ENCODE assay signal across 23 cellular contexts in the genomic region with DNA sequence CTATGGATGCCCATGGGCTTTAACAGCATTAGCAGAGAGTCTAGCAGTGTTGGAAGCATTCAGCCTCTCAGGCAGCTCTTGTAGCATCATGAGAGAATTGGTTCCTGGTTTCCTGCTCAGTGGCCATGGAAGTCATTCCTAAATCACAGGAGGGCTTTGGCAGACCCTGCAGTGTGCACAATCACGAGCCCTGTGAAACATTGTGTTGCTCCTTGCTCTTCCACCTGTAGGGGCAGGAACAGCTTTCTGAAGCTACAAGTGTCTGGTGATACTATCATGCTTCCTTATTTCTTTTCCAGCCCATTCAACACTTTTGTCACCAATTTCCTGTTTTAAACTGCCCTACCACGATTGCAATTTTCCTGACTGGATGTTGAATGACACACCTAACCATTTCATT.
"Had no signal": no experiment of that assay in that cellular context is flagged by ENCODE, and none has a peak within 500 bp of the region (broad histone marks: within the 10 kb centered on the region; RNA-seq: fewer than 3 reads in every experiment).

No MANE protein-coding gene starts in this region.

- DNase-seq: MG63, NCI-H1092, NCI-H1105 treated with DMSO at 0.1 percent for 48 hours, NCI-H1417 treated with DMSO at 0.1 percent for 48 hours, NCI-H146, NCI-H1694 treated with DMSO at 0.1 percent for 48 hours, NCI-H1930, NCI-H2081, NCI-H2107, NCI-H226, NCI-H446, NCI-H510A, NCI-H524 treated with DMSO at 0.1 percent for 48 hours, NCI-H69, NCI-H774, SHP77, SJCRH30 had no signal

- H3K27ac ChIP-seq: KMS-11, RWPE1, SJCRH30 had no signal

- H3K9me3 ChIP-seq: MG63, SJCRH30 had no signal

- H3K27me3 ChIP-seq: MG63, SJCRH30 had no signal

- H3K4me2 ChIP-seq: KMS-11 had no signal

- H3K27ac Mint-ChIP-seq: IgD-negative memory B cell had no signal

- H3K4me3 ChIP-seq: K562, MG63, SJCRH30 had no signal

- H3K9ac ChIP-seq: KMS-11 had no signal

- H3K36me3 ChIP-seq: MG63, SJCRH30 had no signal

- ATAC-seq: HepG2, K562, SK-N-SH treated with all-trans-retinoic acid at 6 μM for 48 hours had no signal

- H3K4me1 ChIP-seq: SJCRH30 had no signal

- H3K27me3 Mint-ChIP-seq: IgD-negative memory B cell had no signal

- H3K36me3 Mint-ChIP-seq: IgD-negative memory B cell had no signal
